ENCODE assay signal across 11 cellular contexts in genomic region chr5:149546974-149547373, GRCh38. TPM values are rescaled to one million over a fixed set of nuclear protein-coding genes. Genes with fewer than 3 reads are reported as not detected.
DNase-seq lines count a peak whose midpoint lies in the region; ATAC-seq, FAIRE-seq and TF ChIP-seq lines count a peak whose summit lies in the region.
"Had no signal": no experiment of that assay in that cellular context is flagged by ENCODE, and none has a peak within 500 bp of the region (broad histone marks: within the 10 kb centered on the region; RNA-seq: fewer than 3 reads in every experiment).

No MANE protein-coding gene starts in this region.

- H3K9me1 ChIP-seq in endothelial cell of umbilical vein (replicated peaks; ENCODE audit: control insufficient read depth, extremely low read depth, insufficient read depth, low read length): no peaks in the 10 kb centered on the region

- DNase-seq in GM23248 (peak; percentile 45), NCI-H748 treated with DMSO at 0.1 percent for 48 hours (lab: John Stamatoyannopoulos, UW) (peak; percentile 16), endothelial cell of umbilical vein (ENCODE audit: low read depth, low spot score) (no peak), osteocyte (ENCODE audit: extremely low spot score, unreplicated experiment) (no peak), D341Med (ENCODE audit: low spot score) (no peak), NCI-H128 (lab: John Stamatoyannopoulos, UW; ENCODE audit: unreplicated experiment) (no peak), GM10266 (ENCODE audit: extremely low spot score) (no peak)
- DNase-seq: stimulated activated CD4-positive, alpha-beta T cell treated with anti-CD3 and anti-CD28 coated beads, Interleukin-2, amount 100 ng/mL, for 24 hours; T1000 had no signal

- peaks cover 38% of the 10 kb centered on the region for H3K36me3 Mint-ChIP-seq in osteocyte (ENCODE audit: unreplicated experiment)

- intact Hi-C loops in endothelial cell of umbilical vein (cut with micrococcal nuclease): no loop called here

- peaks cover 26% of the 10 kb centered on the region for H3K4me1 ChIP-seq in GM23248 (ENCODE audit: insufficient read depth)
- peaks cover 56% of the 10 kb centered on the region for H3K4me1 ChIP-seq in endothelial cell of umbilical vein (ENCODE audit: control insufficient read depth, extremely low read depth, insufficient read depth, low read length)

- H3K9me2 ChIP-seq in GM23248 (ENCODE audit: insufficient read depth): no peaks in the 10 kb centered on the region

- H3K79me2 ChIP-seq in GM23248 (ENCODE audit: insufficient read depth): peaks cover 90% of the 10 kb centered on the region
- H3K79me2 ChIP-seq in endothelial cell of umbilical vein (ENCODE audit: control insufficient read depth, insufficient read depth, low read length): peaks cover 89% of the 10 kb centered on the region

- H3K9me3 ChIP-seq in GM23248 (ENCODE audit: low read depth) (no peaks in the 10 kb centered on the region), endothelial cell of umbilical vein (replicated peaks; ENCODE audit: control insufficient read depth, insufficient read depth, low read length) (no peaks in the 10 kb centered on the region)

- no peaks in the 10 kb centered on the region for H3K27me3 Mint-ChIP-seq in osteocyte (ENCODE audit: unreplicated experiment)

- ATAC-seq in HG02798 (IDR thresholded peaks at IDR 0.05; ENCODE audit: poor library complexity, unreplicated experiment): no peak

- FAIRE-seq in endothelial cell of umbilical vein (lab: Jason Lieb, UNC): no peak
- FAIRE-seq: endometrium had no signal

- H4K20me1 ChIP-seq in GM23248 (ENCODE audit: insufficient read depth) (peaks cover 20% of the 10 kb centered on the region; the same call in 1 of the 2 replicates), endothelial cell of umbilical vein (replicated peaks; ENCODE audit: control insufficient read depth, extremely low read depth, insufficient read depth, low read length) (peaks cover 9% of the 10 kb centered on the region)

- H3K4me3 ChIP-seq in GM23248 (peak overlapping the region; percentile 98), endothelial cell of umbilical vein (replicated peaks in 1 of 3; ENCODE audit: insufficient read depth in 1 of 3, low read depth in 1 of 3, low read length in 3 of 3) (peak overlapping the region in 1 of 3 experiments; percentile 0)

- CTCF ChIA-PET in endothelial cell of umbilical vein (lab: Charles Lee): interaction anchor here (0.9 to 1.8 kb wide), 4 partner anchors 10 to 32 kb away, joined by 3 to 4 read pairs (median 3); no protein-coding TSS in a partner anchor

- H3K9ac ChIP-seq in GM23248 (peak overlapping the region; percentile 50), endothelial cell of umbilical vein (replicated peaks; ENCODE audit: extremely low read depth, insufficient read depth, low read length) (peak overlapping the region; percentile 12)

- H3K9me3 Mint-ChIP-seq in osteocyte (ENCODE audit: unreplicated experiment): no peaks in the 10 kb centered on the region

- dilution Hi-C loops in endothelial cell of umbilical vein (cut with MboI; ENCODE audit: extremely low pct_ligation_motif_present, low sequenced_read_pairs): no loop called here

- POLR2A ChIA-PET in endothelial cell of umbilical vein (lab: Charles Lee): no interaction called here

- no peak overlapping the region for H2AFZ ChIP-seq in GM23248
- no peak overlapping the region for H2AFZ ChIP-seq in endothelial cell of umbilical vein (ENCODE audit: low read depth, low read length)

- peak overlapping the region; percentile 19 for H3K4me3 Mint-ChIP-seq in osteocyte (ENCODE audit: unreplicated experiment)

- BruUV-seq in endothelial cell of umbilical vein (replicated peaks; lab: Mats Ljungman, UMichigan): no TSS peak

- no peak for TF ChIP-seq CTCF in endothelial cell of umbilical vein (IDR thresholded peaks at IDR 0.05; ENCODE audit: extremely low read depth in 1 of 2, insufficient read depth in 1 of 2, low read depth in 1 of 2, low read length in 2 of 2)
- TF ChIP-seq CTCF in osteocyte (IDR thresholded peaks at IDR 0.05): no peak
- TF ChIP-seq CTCF in GM10266 (IDR thresholded peaks at IDR 0.05; ENCODE audit: control insufficient read depth, insufficient read depth, low read depth, missing control alignments): no peak

- H3K4me1 Mint-ChIP-seq in osteocyte (ENCODE audit: unreplicated experiment): peaks cover 44% of the 10 kb centered on the region

- in situ Hi-C loops in GM23248 (cut with MboI): no loop called here

- H3K27ac Mint-ChIP-seq in osteocyte (ENCODE audit: unreplicated experiment): peak overlapping the region; percentile 64

- TF ChIP-seq POLR2A in endothelial cell of umbilical vein (IDR thresholded peaks at IDR 0.05; ENCODE audit: low read depth, low read length): no peak

- peaks cover 59% of the 10 kb centered on the region for H3K36me3 ChIP-seq in GM23248 (ENCODE audit: low read depth)
- peaks cover 8 to 17% of the 10 kb centered on the region in 2 experiments for H3K36me3 ChIP-seq in endothelial cell of umbilical vein (ENCODE audit: control insufficient read depth in 2 of 2, extremely low read depth in 1 of 2, insufficient read depth in 2 of 2, low read length in 2 of 2)

- H3K4me2 ChIP-seq in GM23248 (ENCODE audit: unreplicated experiment): peak overlapping the region; percentile 97
- H3K4me2 ChIP-seq in endothelial cell of umbilical vein (ENCODE audit: insufficient read depth, low read length): peak overlapping the region; percentile 36

- H3K27ac ChIP-seq in GM23248: peak overlapping the region; percentile 96
- H3K27ac ChIP-seq in endothelial cell of umbilical vein (ENCODE audit: insufficient read depth, low read depth, low read length): no peak overlapping the region

- H3F3A ChIP-seq in GM23248 (ENCODE audit: insufficient read depth): peaks cover 59% of the 10 kb centered on the region

- H3K27me3 ChIP-seq in GM23248 (replicated peaks; ENCODE audit: insufficient read depth) (no peaks in the 10 kb centered on the region), endothelial cell of umbilical vein (ENCODE audit: control insufficient read depth in 2 of 2, insufficient read depth in 2 of 2, low read length in 2 of 2) (no peaks in the 10 kb centered on the region)

TF ChIP-seq in endothelial cell of umbilical vein, 7 proteins besides CTCF, POLR2A, EP300 and RAD21:
- no peak for TF ChIP-seq JUN (IDR thresholded peaks at IDR 0.05; ENCODE audit: borderline replicate concordance, insufficient read depth, insufficient read length, low read depth)
- TF ChIP-seq FOS (IDR thresholded peaks at IDR 0.05; ENCODE audit: borderline replicate concordance, insufficient read depth, low read length): no peak
- no peak for TF ChIP-seq EZH2 (IDR thresholded peaks at IDR 0.05; ENCODE audit: borderline replicate concordance, low read depth, low read length, severe bottlenecking)
- no peak for TF ChIP-seq GATA2 (IDR thresholded peaks at IDR 0.05; ENCODE audit: insufficient read depth, insufficient read length, low read depth, low read length)
- TF ChIP-seq MYC (IDR thresholded peaks at IDR 0.05; ENCODE audit: low read depth, low read length): no peak
- TF ChIP-seq MAX (IDR thresholded peaks at IDR 0.05; ENCODE audit: insufficient read depth, insufficient read length): no peak
- no peak for TF ChIP-seq POLR2AphosphoS5 (IDR thresholded peaks at IDR 0.05; ENCODE audit: insufficient read depth, low read depth, low read length)

RNA-seq across cellular contexts. Expression of gene CSNK1A1, which starts 4.3 kb away (rescaled TPM):
- total RNA-seq in GM23248 (2014; rRNA removed; shearing (Covaris generic)): 415 and 428 TPM in 2 replicates
- polyA plus RNA-seq in GM23248 (2016; fragmentation: Nextera tagmentation; extraction: Ambion mirVana) (225 and 228 TPM in 2 replicates), endothelial cell of umbilical vein (69.7 and 74.1 TPM in 2 replicates)
- total RNA-seq in endothelial cell of umbilical vein (253 and 259 TPM in 2 replicates), osteocyte (278 and 282 TPM in 2 replicates)
- 94.2 and 105 TPM in 2 replicates for polyA plus RNA-seq in endothelial cell of umbilical vein (2011; cell fraction: cytosol; rRNA removed)
- 104 and 117 TPM in 2 replicates for polyA plus RNA-seq in endothelial cell of umbilical vein (2011; cell fraction: nucleus; rRNA removed)
- polyA plus RNA-seq in endothelial cell of umbilical vein (2012): 128 and 160 TPM in 2 replicates
- polyA minus RNA-seq in endothelial cell of umbilical vein: 242 and 250 TPM in 2 replicates
- 114 TPM for polyA minus RNA-seq in endothelial cell of umbilical vein (2011; cell fraction: cytosol; rRNA and poly(A)+ RNA removed)
- 153 and 171 TPM in 2 replicates for polyA minus RNA-seq in endothelial cell of umbilical vein (2011; cell fraction: nucleus; rRNA and poly(A)+ RNA removed)

RNA-seq across cellular contexts. Expression of gene ARHGEF37, which starts 34.3 kb away (rescaled TPM):
- total RNA-seq in GM23248 (2014; rRNA removed; shearing (Covaris generic)): 0.76 and 0.97 TPM in 2 replicates
- 0.42 and 0.51 TPM in 2 replicates for polyA plus RNA-seq in GM23248 (2016; fragmentation: Nextera tagmentation; extraction: Ambion mirVana)
- 7.0 and 7.1 TPM in 2 replicates for total RNA-seq in endothelial cell of umbilical vein
- polyA plus RNA-seq in endothelial cell of umbilical vein: 4.4 and 4.9 TPM in 2 replicates
- polyA plus RNA-seq in endothelial cell of umbilical vein (2011; cell fraction: cytosol; rRNA removed): 3.6 and 4.3 TPM in 2 replicates
- 9.7 and 10.3 TPM in 2 replicates for polyA plus RNA-seq in endothelial cell of umbilical vein (2011; cell fraction: nucleus; rRNA removed)
- polyA plus RNA-seq in endothelial cell of umbilical vein (2012): 2.7 and 3.2 TPM in 2 replicates
- polyA minus RNA-seq in endothelial cell of umbilical vein: 7.5 and 7.6 TPM in 2 replicates
- not detected for polyA minus RNA-seq in endothelial cell of umbilical vein (2011; cell fraction: cytosol; rRNA and poly(A)+ RNA removed)
- polyA minus RNA-seq in endothelial cell of umbilical vein (2011; cell fraction: nucleus; rRNA and poly(A)+ RNA removed): 6.9 and 7.0 TPM in 2 replicates
- total RNA-seq in osteocyte: 8.9 and 10.5 TPM in 2 replicates

Comparison
In these comparisons a context has a peak if more than half of its experiments do, and no peak if none do; other contexts are left out.
1. DNase-seq: peak in GM23248 (single experiment) and NCI-H748 treated with DMSO at 0.1 percent for 48 hours (single experiment); none in endothelial cell of umbilical vein (single experiment), osteocyte (single experiment), D341Med (single experiment), NCI-H128 (single experiment) and GM10266 (single experiment).